8 cellular contexts compared by ENCODE assay signal in the genomic region with DNA sequence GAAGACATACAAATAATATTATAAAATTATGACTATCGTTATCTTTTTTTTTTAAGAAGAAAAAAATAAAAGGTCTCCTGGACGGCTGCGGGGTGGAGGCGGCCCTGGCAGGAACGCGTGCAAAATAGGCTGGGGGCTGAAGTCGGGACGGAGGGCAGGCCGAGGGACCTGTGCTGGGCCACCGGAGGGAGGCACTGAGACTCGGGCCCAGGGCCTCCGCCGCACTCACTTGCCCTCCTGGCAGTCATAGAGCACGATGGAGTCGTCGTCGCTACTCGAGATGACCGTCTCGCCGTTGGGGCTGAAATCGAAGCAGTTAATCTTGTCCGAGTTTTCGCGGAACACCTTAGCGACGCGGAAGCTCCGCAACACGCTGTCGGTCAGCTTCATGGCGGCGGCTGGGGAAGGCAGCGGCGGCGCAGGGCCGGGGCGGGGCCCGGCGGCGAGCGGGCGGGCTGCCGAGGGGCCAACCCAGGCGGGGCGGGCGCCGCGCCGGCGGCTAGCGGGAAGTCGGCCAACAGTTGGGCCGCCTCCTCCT. TPM values are rescaled to one million over a fixed set of nuclear protein-coding genes. Genes with fewer than 3 reads are reported as not detected.
DNase-seq lines count a peak whose midpoint lies in the region; ATAC-seq and TF ChIP-seq lines count a peak whose summit lies in the region.

No MANE protein-coding gene starts in this region.

- peak overlapping the region; percentile 86 for H3K4me3 ChIP-seq in HL-60 (replicated peaks; ENCODE audit: insufficient read depth, low read length)
- H3K4me3 ChIP-seq in ectodermal cell (ENCODE audit: insufficient read depth, low read depth, low read length) = peak overlapping the region; percentile 99
- H3K4me3 ChIP-seq in mesodermal cell (ENCODE audit: extremely low read depth, insufficient read depth, low read length, poor library complexity, severe bottlenecking) = peak overlapping the region; percentile 93

- peak overlapping the region; percentile 92 for H3K27ac ChIP-seq in HL-60 (replicated peaks)
- peak overlapping the region; percentile 90 for H3K27ac ChIP-seq in ectodermal cell (ENCODE audit: insufficient read depth, low read depth, low read length, poor library complexity, severe bottlenecking)
- H3K27ac ChIP-seq in mesodermal cell (ENCODE audit: low read depth, low read length, severe bottlenecking) = peak overlapping the region; percentile 91

- H3K9me3 ChIP-seq in ectodermal cell (ENCODE audit: control insufficient read depth, low read length) (no peaks in the 10 kb centered on the region), mesodermal cell (ENCODE audit: control insufficient read depth, low read length) (no peaks in the 10 kb centered on the region)

- H3K27me3 ChIP-seq in HL-60 (ENCODE audit: insufficient read depth, poor library complexity, severe bottlenecking) (no peaks in the 10 kb centered on the region), ectodermal cell (ENCODE audit: control insufficient read depth, insufficient read depth, low read length, poor library complexity, severe bottlenecking) (no peaks in the 10 kb centered on the region)

- peak; percentile 62 for ATAC-seq in GM21381 (IDR thresholded peaks at IDR 0.05; ENCODE audit: unreplicated experiment)

- peaks cover 10% of the 10 kb centered on the region for H3K4me1 ChIP-seq in ectodermal cell (ENCODE audit: control insufficient read depth, insufficient read depth, low read length)
- peaks cover 13% of the 10 kb centered on the region for H3K4me1 ChIP-seq in mesodermal cell (ENCODE audit: control insufficient read depth, insufficient read depth, low read length, poor library complexity, severe bottlenecking)

- H3K36me3 ChIP-seq in ectodermal cell (ENCODE audit: control insufficient read depth, insufficient read depth, low read length) (no peaks in the 10 kb centered on the region), mesodermal cell (ENCODE audit: control insufficient read depth, insufficient read depth, low read length) (peaks cover 30% of the 10 kb centered on the region)

- 0% methylated on average over 54 of the region's 54 CpGs for WGBS in ectodermal cell, 2 experiments
- WGBS in mesodermal cell (ENCODE audit: insufficient coverage in 2 of 2), 2 experiments = 0% methylated on average over 49 to 53 of the region's 54 CpGs

- DNase-seq in GM03348 (ENCODE audit: low spot score) (peak; percentile 87), HL-60 (ENCODE audit: low read depth in 1 of 2, low spot score in 1 of 2) (peak in 1 of 2 experiments; percentile 62), T-helper 9 cell (peak; percentile 54), EL (no peak)
- DNase-seq in stimulated activated naive CD4-positive, alpha-beta T cell (lab: John Stamatoyannopoulos, UW) = peak in 5 of 6 experiments; percentile 53 to 93 (median 78)

- TF ChIP-seq CTCF in HL-60 (IDR thresholded peaks at IDR 0.05; ENCODE audit: insufficient read depth, low read length) = no peak

RNA-seq across cellular contexts. Expression of a gene that starts 0.4 kb away (rescaled TPM):
- polyA plus RNA-seq in ectodermal cell (2013, experiment 1 of 4) = 72.7 TPM
- polyA plus RNA-seq in ectodermal cell (2013, experiment 2 of 4) = 77.4 TPM
- polyA plus RNA-seq in ectodermal cell (2013, experiment 3 of 4) = 58.3 TPM
- polyA plus RNA-seq in ectodermal cell (2013, experiment 4 of 4) = 62.3 TPM
- 68.1 TPM for polyA plus RNA-seq in mesodermal cell (2013, experiment 1 of 2)
- 62.5 TPM for polyA plus RNA-seq in mesodermal cell (2013, experiment 2 of 2)

RNA-seq across cellular contexts. Expression of a gene that starts 9.6 kb away (rescaled TPM):
- 3.9 TPM for polyA plus RNA-seq in ectodermal cell (2013, experiment 1 of 4)
- polyA plus RNA-seq in ectodermal cell (2013, experiment 2 of 4) = 2.9 TPM
- 3.9 TPM for polyA plus RNA-seq in ectodermal cell (2013, experiment 3 of 4)
- 3.9 TPM for polyA plus RNA-seq in ectodermal cell (2013, experiment 4 of 4)
- 8.2 TPM for polyA plus RNA-seq in mesodermal cell (2013, experiment 1 of 2)
- 6.3 TPM for polyA plus RNA-seq in mesodermal cell (2013, experiment 2 of 2)

RNA-seq across cellular contexts. Expression of a gene that starts 32.5 kb away (rescaled TPM):
- polyA plus RNA-seq in ectodermal cell (2013, experiment 1 of 4) = 7.9 TPM
- 5.7 TPM for polyA plus RNA-seq in ectodermal cell (2013, experiment 2 of 4)
- 4.7 TPM for polyA plus RNA-seq in ectodermal cell (2013, experiment 3 of 4)
- 6.0 TPM for polyA plus RNA-seq in ectodermal cell (2013, experiment 4 of 4)
- 8.4 TPM for polyA plus RNA-seq in mesodermal cell (2013, experiment 1 of 2)
- polyA plus RNA-seq in mesodermal cell (2013, experiment 2 of 2) = 7.7 TPM

RNA-seq across cellular contexts. Expression of a gene that starts 38.1 kb away (rescaled TPM):
- 1.6 TPM for polyA plus RNA-seq in ectodermal cell (2013, experiment 1 of 4)
- 2.8 TPM for polyA plus RNA-seq in ectodermal cell (2013, experiment 2 of 4)
- polyA plus RNA-seq in ectodermal cell (2013, experiment 3 of 4) = 1.4 TPM
- 2.2 TPM for polyA plus RNA-seq in ectodermal cell (2013, experiment 4 of 4)
- 1.9 TPM for polyA plus RNA-seq in mesodermal cell (2013, experiment 1 of 2)
- 1.6 TPM for polyA plus RNA-seq in mesodermal cell (2013, experiment 2 of 2)

RNA-seq across cellular contexts. Expression of a gene that starts 39.1 kb away (rescaled TPM):
- polyA plus RNA-seq in ectodermal cell (2013, experiment 1 of 4) = 30.8 TPM
- polyA plus RNA-seq in ectodermal cell (2013, experiment 2 of 4) = 30.2 TPM
- polyA plus RNA-seq in ectodermal cell (2013, experiment 3 of 4) = 26.3 TPM
- polyA plus RNA-seq in ectodermal cell (2013, experiment 4 of 4) = 28.1 TPM
- 75.3 TPM for polyA plus RNA-seq in mesodermal cell (2013, experiment 1 of 2)
- 61.3 TPM for polyA plus RNA-seq in mesodermal cell (2013, experiment 2 of 2)
